ENCODE assay signal across 15 cellular contexts in the genomic region with DNA sequence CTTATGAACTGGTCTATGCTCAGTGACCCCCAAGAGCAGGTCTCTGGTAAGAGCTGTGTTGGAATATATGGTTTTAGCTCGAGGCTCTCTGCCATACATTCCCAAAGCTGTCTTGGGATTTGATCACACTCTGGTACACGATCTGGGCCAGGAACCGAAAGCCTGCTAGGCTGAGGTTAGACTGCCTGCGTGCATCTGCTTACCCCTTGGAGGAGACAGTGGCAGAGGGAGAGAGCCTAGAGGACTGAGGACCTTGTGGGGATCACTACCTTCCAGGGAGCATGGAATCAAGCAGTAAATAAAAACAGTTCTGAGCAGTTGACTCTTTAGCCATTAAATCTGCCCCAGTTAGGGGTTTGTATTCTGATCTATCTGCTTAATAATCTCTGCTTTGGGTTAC.
DNase-seq lines count a peak whose midpoint lies in the region; ATAC-seq and TF ChIP-seq lines count a peak whose summit lies in the region.
"Had no signal": no experiment of that assay in that cellular context is flagged by ENCODE, and none has a peak within 500 bp of the region (broad histone marks: within the 10 kb centered on the region; RNA-seq: fewer than 3 reads in every experiment).

No MANE protein-coding gene starts in this region.

- peaks cover 100% of the 10 kb centered on the region for H3K79me2 ChIP-seq in smooth muscle cell (ENCODE audit: low read depth)

- H3K27me3 ChIP-seq in HUES6 (ENCODE audit: control insufficient read depth, insufficient read depth, low read length) (no peaks in the 10 kb centered on the region), right cardiac atrium (ENCODE audit: control insufficient read depth, insufficient read depth) (no peaks in the 10 kb centered on the region), smooth muscle cell (ENCODE audit: low read depth) (no peaks in the 10 kb centered on the region)
- H3K27me3 ChIP-seq: SJCRH30 had no signal

- H2AFZ ChIP-seq in smooth muscle cell (ENCODE audit: low read depth), result no peak overlapping the region

- no peak overlapping the region for H3K4me3 Mint-ChIP-seq in chondrocyte (ENCODE audit: unreplicated experiment)
- H3K4me3 Mint-ChIP-seq: activated CD4-positive, alpha-beta T cell treated with anti-CD3 and anti-CD28 coated beads for 36 hours had no signal

- H3K36me3 ChIP-seq in HUES6 (ENCODE audit: control insufficient read depth, insufficient read depth, low read length) (peaks cover 41% of the 10 kb centered on the region), smooth muscle cell (ENCODE audit: low read depth) (no peaks in the 10 kb centered on the region)
- H3K36me3 ChIP-seq: SJCRH30 had no signal

- peaks cover 22% of the 10 kb centered on the region for H3K36me3 Mint-ChIP-seq in chondrocyte (ENCODE audit: low read depth)

- peaks cover 4% of the 10 kb centered on the region for H3K9me3 ChIP-seq in HUES6 (ENCODE audit: control insufficient read depth, insufficient read depth, low read depth, low read length)
- H3K9me3 ChIP-seq in right cardiac atrium (ENCODE audit: control insufficient read depth, low read length), result peaks cover 2% of the 10 kb centered on the region
- no peaks in the 10 kb centered on the region for H3K9me3 ChIP-seq in smooth muscle cell (replicated peaks; ENCODE audit: low read depth)
- H3K9me3 ChIP-seq: SJCRH30 had no signal

- peak overlapping the region; percentile 25 for H3K27ac Mint-ChIP-seq in chondrocyte (ENCODE audit: unreplicated experiment)
- H3K27ac Mint-ChIP-seq: activated CD4-positive, alpha-beta T cell treated with anti-CD3 and anti-CD28 coated beads for 36 hours had no signal

- peaks cover 36% of the 10 kb centered on the region for H3K4me1 ChIP-seq in HUES6 (ENCODE audit: control insufficient read depth, insufficient read depth, low read length)
- H3K4me1 ChIP-seq in right cardiac atrium (ENCODE audit: control insufficient read depth, insufficient read depth, low read length), result peaks cover 9% of the 10 kb centered on the region
- H3K4me1 ChIP-seq in smooth muscle cell (ENCODE audit: low read depth), result peaks cover 26% of the 10 kb centered on the region
- H3K4me1 ChIP-seq: SJCRH30 had no signal

- no peaks in the 10 kb centered on the region for H3F3A ChIP-seq in smooth muscle cell (ENCODE audit: low read depth)

- DNase-seq in chondrocyte (ENCODE audit: low spot score), result no peak
- no peak for DNase-seq in right cardiac atrium
- no peak for DNase-seq in smooth muscle cell (lab: John Stamatoyannopoulos, UW; ENCODE audit: unreplicated experiment)
- no peak for DNase-seq in amygdala (lab: John Stamatoyannopoulos, UW)
- no peak for DNase-seq in GF-D8 (lab: John Stamatoyannopoulos, UW)
- DNase-seq: activated CD4-positive, alpha-beta T cell treated with anti-CD3 and anti-CD28 coated beads for 36 hours; activated naive CD4-positive, alpha-beta T cell treated with Interleukin-2 at 50 U/mL for 16 hours; COR-L47; H7; NCI-H1694; posterior cingulate gyrus; SJCRH30 had no signal

- intact Hi-C loops in right cardiac atrium (cut with DNase I), result no loop called here

- no peaks in the 10 kb centered on the region for H3K27me3 Mint-ChIP-seq in chondrocyte (ENCODE audit: low read depth)

- H3K4me3 ChIP-seq in HUES6 (ENCODE audit: low read depth, low read length) (peak overlapping the region; percentile 21; the same call in 1 of the 2 replicates), right cardiac atrium (ENCODE audit: low read length) (no peak overlapping the region), smooth muscle cell (no peak overlapping the region)
- H3K4me3 ChIP-seq: SJCRH30 had no signal

- H3K4me2 ChIP-seq in smooth muscle cell, result no peak overlapping the region

- H3K9me3 Mint-ChIP-seq in chondrocyte (ENCODE audit: low read depth), result peaks cover 11% of the 10 kb centered on the region

- ATAC-seq in right cardiac atrium, result peak; percentile 45 to 55
- no peak for ATAC-seq in HG03139 (IDR thresholded peaks at IDR 0.05; ENCODE audit: unreplicated experiment)
- ATAC-seq in GM18511 (IDR thresholded peaks at IDR 0.05; ENCODE audit: unreplicated experiment), result no peak
- ATAC-seq: activated CD4-positive, alpha-beta T cell treated with anti-CD3 and anti-CD28 coated beads for 36 hours had no signal

- H3K9ac ChIP-seq in HUES6 (ENCODE audit: low read length) (no peak overlapping the region), smooth muscle cell (ENCODE audit: low read depth) (no peak overlapping the region)

- H4K20me1 ChIP-seq in smooth muscle cell (ENCODE audit: low read depth), result peaks cover 99% of the 10 kb centered on the region

- no peak for TF ChIP-seq CTCF in chondrocyte (IDR thresholded peaks at IDR 0.05)
- TF ChIP-seq CTCF in smooth muscle cell (IDR thresholded peaks at IDR 0.05; ENCODE audit: borderline replicate concordance, insufficient read depth, poor library complexity, severe bottlenecking), result no peak

- WGBS in right cardiac atrium, result 45% methylated on average over 4 of the region's 4 CpGs
- 74% methylated on average over 4 of the region's 4 CpGs for WGBS in smooth muscle cell (ENCODE audit: low lambda C conversion rate)

- peaks cover 67% of the 10 kb centered on the region for H3K4me1 Mint-ChIP-seq in chondrocyte (ENCODE audit: low read depth)
- H3K4me1 Mint-ChIP-seq: activated CD4-positive, alpha-beta T cell treated with anti-CD3 and anti-CD28 coated beads for 36 hours had no signal

- H3K27ac ChIP-seq in HUES6 (ENCODE audit: low read depth, low read length) (no peak overlapping the region), right cardiac atrium (ENCODE audit: low read length) (peak overlapping the region; percentile 49), smooth muscle cell (ENCODE audit: low read depth) (peak overlapping the region; percentile 5)
- H3K27ac ChIP-seq: SJCRH30 had no signal

Comparison
In these comparisons a context has a peak if more than half of its experiments do, and no peak if none do; other contexts are left out.
1. ATAC-seq: peak in right cardiac atrium (2 of 2); none in HG03139 (single experiment) and GM18511 (single experiment).